ENCODE assay signal across 3 cellular contexts in genomic region chr11:69775163-69775755, GRCh38.
A peak's percentile ranks its signal among the peaks of the same experiment; 100 is the strongest.
TF ChIP-seq lines count a peak whose summit lies in the region.

Gene FGF4 (minus strand): TSS chr11:69775341. CDS start chr11:69775084, 257 bp downstream.

TF ChIP-seq in SK-N-SH, 30 proteins besides CTCF, POLR2A, EP300 and RAD21:
- no peak for TF ChIP-seq TAF1 (IDR thresholded peaks at IDR 0.05; ENCODE audit: borderline replicate concordance, low read depth, low read length)
- no peak for TF ChIP-seq TEAD4 (IDR thresholded peaks at IDR 0.05; ENCODE audit: borderline replicate concordance, insufficient read depth)
- no peak for TF ChIP-seq NFIC (IDR thresholded peaks at IDR 0.05; ENCODE audit: borderline replicate concordance)
- no peak for TF ChIP-seq GATA2 (CRISPR knock-in tag; IDR thresholded peaks at IDR 0.05)
- TF ChIP-seq GABPA (IDR thresholded peaks at IDR 0.05; ENCODE audit: low read depth) = no peak
- no peak for TF ChIP-seq MEF2A (IDR thresholded peaks at IDR 0.05; ENCODE audit: borderline replicate concordance, low read depth)
- TF ChIP-seq USF2 (IDR thresholded peaks at IDR 0.05; ENCODE audit: borderline replicate concordance, low read depth, low read length) = no peak

TF ChIP-seq in SK-N-SH treated with all-trans-retinoic acid at 6 μM for 48 hours, 23 proteins besides CTCF, POLR2A, EP300 and RAD21:
- TF ChIP-seq TSHZ2 (CRISPR knock-in tag; IDR thresholded peaks at IDR 0.05) = no peak
- TF ChIP-seq ZNF565 (CRISPR knock-in tag; conservative IDR thresholded peaks at IDR 0.05; ENCODE audit: low read depth) = no peak
- no peak for TF ChIP-seq TOX (CRISPR knock-in tag; IDR thresholded peaks at IDR 0.05; ENCODE audit: borderline replicate concordance)
- TF ChIP-seq OSR1 (CRISPR knock-in tag; IDR thresholded peaks at IDR 0.05) = no peak
- no peak for TF ChIP-seq PATZ1 (CRISPR knock-in tag; IDR thresholded peaks at IDR 0.05; ENCODE audit: borderline replicate concordance)
- TF ChIP-seq ZNF8 (CRISPR knock-in tag; IDR thresholded peaks at IDR 0.05) = no peak
- TF ChIP-seq BACH2 (CRISPR knock-in tag; IDR thresholded peaks at IDR 0.05; ENCODE audit: borderline replicate concordance) = no peak
- no peak for TF ChIP-seq ESRRG (CRISPR knock-in tag; IDR thresholded peaks at IDR 0.05)
- TF ChIP-seq RARB (CRISPR knock-in tag; IDR thresholded peaks at IDR 0.05) = no peak
- TF ChIP-seq ARNTL (CRISPR knock-in tag; IDR thresholded peaks at IDR 0.05; ENCODE audit: borderline replicate concordance, low read depth) = no peak
- TF ChIP-seq GLIS3 (CRISPR knock-in tag; IDR thresholded peaks at IDR 0.05) = no peak
- TF ChIP-seq POU6F1 (CRISPR knock-in tag; IDR thresholded peaks at IDR 0.05; ENCODE audit: borderline replicate concordance, low read depth) = no peak
- TF ChIP-seq ISL1 (CRISPR knock-in tag; IDR thresholded peaks at IDR 0.05) = no peak

TF ChIP-seq in H1, 55 proteins besides CTCF, POLR2A, EP300 and RAD21:
- TF ChIP-seq KDM4A (IDR thresholded peaks at IDR 0.05; ENCODE audit: low read depth, low read length, severe bottlenecking) (peak; percentile 46), POLR2AphosphoS5 (IDR thresholded peaks at IDR 0.05; ENCODE audit: low read depth, low read length) (no peak), SUZ12 (IDR thresholded peaks at IDR 0.05; ENCODE audit: low read length) (peak; percentile 70), FOSL1 (IDR thresholded peaks at IDR 0.05; ENCODE audit: insufficient read depth, low read depth, low read length) (no peak), EZH2 (IDR thresholded peaks at IDR 0.05; ENCODE audit: low read depth, low read length, severe bottlenecking) (peak; percentile 59), RNF2 (IDR thresholded peaks at IDR 0.05; ENCODE audit: borderline replicate concordance, low read depth, low read length, missing control alignments, poor library complexity, severe bottlenecking) (peak; percentile 37), CBX8 (IDR thresholded peaks at IDR 0.05; ENCODE audit: borderline replicate concordance, low read depth, low read length) (no peak)
